Comparison of ENCODE assay signal across 1 cellular context in genomic region chr11:85813721-85814120, GRCh38.
TF ChIP-seq lines count a peak whose summit lies in the region.

No MANE protein-coding gene starts in this region.

TF ChIP-seq in HCT116, 20 proteins besides CTCF, POLR2A, EP300 and RAD21 (continued from another document):
- no peak for TF ChIP-seq REST (IDR thresholded peaks at IDR 0.05; ENCODE audit: low read depth)
- peak; percentile 69 for TF ChIP-seq CEBPB (IDR thresholded peaks at IDR 0.05; ENCODE audit: low read depth)
- no peak for TF ChIP-seq JUND (IDR thresholded peaks at IDR 0.05)
